In the genomic region with DNA sequence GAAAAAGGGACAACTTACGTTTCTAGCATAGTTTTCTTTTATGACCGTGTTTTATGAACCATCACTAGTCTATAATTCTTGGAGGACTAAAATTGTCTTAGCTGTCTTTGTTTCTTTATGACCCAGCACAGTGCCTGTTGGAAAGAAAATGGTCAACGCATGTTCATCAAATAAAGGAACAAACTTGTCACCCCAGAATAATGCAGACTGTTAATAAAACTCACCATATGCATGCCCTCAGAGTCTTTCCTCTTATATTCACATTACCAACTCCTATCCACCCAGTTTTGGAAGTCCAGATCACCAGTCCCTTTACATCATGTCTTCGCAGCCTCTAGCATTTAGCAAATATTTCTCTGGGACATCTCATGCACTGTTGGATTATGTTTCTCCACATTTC, we compare ENCODE assay signal across 20 cellular contexts. TPM values are rescaled to one million over a fixed set of nuclear protein-coding genes. Genes with fewer than 3 reads are reported as not detected.
A peak's percentile ranks its signal among the peaks of the same experiment; 100 is the strongest.
DNase-seq lines count a peak whose midpoint lies in the region; ATAC-seq, FAIRE-seq and TF ChIP-seq lines count a peak whose summit lies in the region.
"Had no signal": no experiment of that assay in that cellular context is flagged by ENCODE, and none has a peak within 500 bp of the region (broad histone marks: within the 10 kb centered on the region; RNA-seq: fewer than 3 reads in every experiment).

No MANE protein-coding gene starts in this region.

- ATAC-seq in activated CD4-positive, CD25-positive, alpha-beta regulatory T cell treated with anti-CD3 and anti-CD28 coated beads, Interleukin-2, amount 50 U/mL, for 24 hours, result no peak

- no peak overlapping the region for H3K4me3 Mint-ChIP-seq in type B pancreatic cell
- H3K4me3 Mint-ChIP-seq: CD14-positive monocyte; CD4-positive, alpha-beta memory T cell; CD4-positive, CD25-positive, alpha-beta regulatory T cell; CD8-positive, alpha-beta memory T cell had no signal

- peak; percentile 76 for FAIRE-seq in D721Med (lab: Jason Lieb, UNC)
- FAIRE-seq in endometrium (lab: Jason Lieb, UNC), result peak; percentile 18
- FAIRE-seq: A204.1, G401.6, GM12891, GM19239 had no signal

- DNase-seq in D721Med (ENCODE audit: insufficient read length, low spot score), result no peak
- no peak for DNase-seq in type B pancreatic cell (ENCODE audit: extremely low spot score, unreplicated experiment)
- DNase-seq in superior temporal gyrus (ENCODE audit: extremely low spot score), result no peak
- DNase-seq: 8988T; ACHN; BE2C; C1 segment of cervical spinal cord; CD4-positive, alpha-beta memory T cell; CD4-positive, CD25-positive, alpha-beta regulatory T cell; CD8-positive, alpha-beta memory T cell; COR-L47; DMS79 treated with DMSO at 0.1 percent for 48 hours; GF-D8 had no signal

- no peaks in the 10 kb centered on the region for H3K27me3 Mint-ChIP-seq in type B pancreatic cell
- H3K27me3 Mint-ChIP-seq: CD4-positive, alpha-beta memory T cell; CD4-positive, CD25-positive, alpha-beta regulatory T cell; CD8-positive, alpha-beta memory T cell had no signal

- no peak for TF ChIP-seq CTCF in D721Med (IDR thresholded peaks at IDR 0.05; ENCODE audit: insufficient read depth, missing control alignments)
- no peak for TF ChIP-seq CTCF in type B pancreatic cell (conservative IDR thresholded peaks at IDR 0.05)

- H3K27ac Mint-ChIP-seq in type B pancreatic cell, result peak overlapping the region; percentile 14
- H3K27ac Mint-ChIP-seq: CD14-positive monocyte; CD4-positive, alpha-beta memory T cell; CD4-positive, CD25-positive, alpha-beta regulatory T cell had no signal

- peaks cover 5% of the 10 kb centered on the region for H3K9me3 Mint-ChIP-seq in type B pancreatic cell

- no peaks in the 10 kb centered on the region for H3K4me1 Mint-ChIP-seq in type B pancreatic cell (ENCODE audit: unreplicated experiment)
- H3K4me1 Mint-ChIP-seq: CD14-positive monocyte; CD4-positive, alpha-beta memory T cell; CD4-positive, CD25-positive, alpha-beta regulatory T cell; CD8-positive, alpha-beta memory T cell had no signal

- H3K36me3 Mint-ChIP-seq in type B pancreatic cell, result peaks cover 15% of the 10 kb centered on the region
- H3K36me3 Mint-ChIP-seq: CD14-positive monocyte; CD4-positive, alpha-beta memory T cell; CD4-positive, CD25-positive, alpha-beta regulatory T cell; CD8-positive, alpha-beta memory T cell had no signal

RNA-seq across cellular contexts. Expression of a gene that starts 57.5 kb away (rescaled TPM):
- 8.8 and 11.6 TPM in 2 replicates for total RNA-seq in type B pancreatic cell (ENCODE audit: low replicate concordance)
- total RNA-seq: CD4-positive, alpha-beta memory T cell; CD8-positive, alpha-beta memory T cell had no signal
